ENCODE assay signal across 10 cellular contexts in genomic region chr1:41672641-41673313, GRCh38.
DNase-seq lines count a peak whose midpoint lies in the region; TF ChIP-seq lines count a peak whose summit lies in the region.
"Had no signal": no experiment of that assay in that cellular context is flagged by ENCODE, and none has a peak within 500 bp of the region (broad histone marks: within the 10 kb centered on the region; RNA-seq: fewer than 3 reads in every experiment).

No MANE protein-coding gene starts in this region.

- H3K4me1 Mint-ChIP-seq in activated CD4-positive, alpha-beta T cell treated with anti-CD3 and anti-CD28 coated beads, Interleukin-2, amount 10 ng/mL, durations not matched to agents 24 days and 14 days = peaks cover 90% of the 10 kb centered on the region
- peaks cover 98% of the 10 kb centered on the region for H3K4me1 Mint-ChIP-seq in dendritic cell treated with granulocyte-macrophage colony-stimulating factor and Interleukin-4, amounts not matched to agents 40 ng/mL and 50 ng/mL, for 4 days (ENCODE audit: low read depth)

- H3K9me3 ChIP-seq in smooth muscle cell (replicated peaks; ENCODE audit: low read depth) = no peaks in the 10 kb centered on the region
- H3K9me3 ChIP-seq: neutrophil had no signal

- peak overlapping the region; percentile 32 for H3K9ac ChIP-seq in smooth muscle cell (ENCODE audit: low read depth)

- H3K27ac Mint-ChIP-seq in activated CD4-positive, alpha-beta T cell treated with anti-CD3 and anti-CD28 coated beads, Interleukin-2, amount 10 ng/mL, durations not matched to agents 24 days and 14 days = peak overlapping the region; percentile 80
- H3K27ac Mint-ChIP-seq in dendritic cell treated with granulocyte-macrophage colony-stimulating factor and Interleukin-4, amounts not matched to agents 40 ng/mL and 50 ng/mL, for 4 days = peak overlapping the region; percentile 74

- peaks cover 4% of the 10 kb centered on the region for H3K36me3 Mint-ChIP-seq in activated CD4-positive, alpha-beta T cell treated with anti-CD3 and anti-CD28 coated beads, Interleukin-2, amount 10 ng/mL, durations not matched to agents 24 days and 14 days (ENCODE audit: low read depth)
- H3K36me3 Mint-ChIP-seq in dendritic cell treated with granulocyte-macrophage colony-stimulating factor and Interleukin-4, amounts not matched to agents 40 ng/mL and 50 ng/mL, for 4 days (ENCODE audit: low read depth) = no peaks in the 10 kb centered on the region

- H3F3A ChIP-seq in smooth muscle cell (ENCODE audit: low read depth) = no peaks in the 10 kb centered on the region

- H3K27ac ChIP-seq in RWPE1 = peak overlapping the region; percentile 67
- peak overlapping the region; percentile 48 for H3K27ac ChIP-seq in smooth muscle cell (ENCODE audit: low read depth)
- H3K27ac ChIP-seq: neutrophil had no signal

- 34% methylated on average over 9 of the region's 9 CpGs for WGBS in smooth muscle cell (ENCODE audit: low lambda C conversion rate)

- no peaks in the 10 kb centered on the region for H3K79me2 ChIP-seq in smooth muscle cell (ENCODE audit: low read depth)

- POLR2A ChIA-PET in RWPE1 (lab: Yijun Ruan, JAX; ENCODE audit: low non-redundant PET) = no interaction called here

- intact Hi-C loops in activated CD4-positive, alpha-beta T cell treated with anti-CD3 and anti-CD28 coated beads, Interleukin-2, amount 10 ng/mL, durations not matched to agents 24 days and 14 days (cut with micrococcal nuclease) = loop anchor here (5.0 kb wide), 2 partner anchors 55 to 120 kb away; no protein-coding TSS in a partner anchor
- intact Hi-C loops in dendritic cell treated with granulocyte-macrophage colony-stimulating factor and Interleukin-4, amounts not matched to agents 40 ng/mL and 50 ng/mL, for 4 days (cut with micrococcal nuclease) = no loop called here

- no peaks in the 10 kb centered on the region for H3K9me3 Mint-ChIP-seq in activated CD4-positive, alpha-beta T cell treated with anti-CD3 and anti-CD28 coated beads, Interleukin-2, amount 10 ng/mL, durations not matched to agents 24 days and 14 days
- no peaks in the 10 kb centered on the region for H3K9me3 Mint-ChIP-seq in dendritic cell treated with granulocyte-macrophage colony-stimulating factor and Interleukin-4, amounts not matched to agents 40 ng/mL and 50 ng/mL, for 4 days

- H4K20me1 ChIP-seq in smooth muscle cell (ENCODE audit: low read depth) = no peaks in the 10 kb centered on the region

- no peak overlapping the region for H2AFZ ChIP-seq in smooth muscle cell (ENCODE audit: low read depth)

- no peak for DNase-seq in activated CD4-positive, alpha-beta T cell treated with anti-CD3 and anti-CD28 coated beads, Interleukin-2, amount 10 ng/mL, durations not matched to agents 24 days and 14 days
- DNase-seq in activated CD4-positive, alpha-beta T cell treated with anti-CD3 and anti-CD28 coated beads for 1 hour = no peak
- no peak for DNase-seq in RWPE1 (ENCODE audit: low spot score)
- DNase-seq in smooth muscle cell (lab: John Stamatoyannopoulos, UW; ENCODE audit: unreplicated experiment) = no peak
- no peak for DNase-seq in activated gamma-delta T cell (lab: John Stamatoyannopoulos, UW)
- no peak for DNase-seq in stimulated activated naive CD4-positive, alpha-beta T cell treated with Interleukin-2 at 50 U/mL for 16 hours (lab: John Stamatoyannopoulos, UW)
- no peak for DNase-seq in DMS153 treated with DMSO at 0.1 percent for 48 hours (lab: John Stamatoyannopoulos, UW; ENCODE audit: unreplicated experiment)
- DNase-seq: SIG-M5 had no signal

- CTCF ChIA-PET in RWPE1 (lab: Yijun Ruan, JAX) = interaction anchor here (0.6 kb wide), 1 partner anchor 362 kb away, joined by 3 read pairs; no protein-coding TSS in a partner anchor

- no peak for TF ChIP-seq CTCF in RWPE1 (conservative IDR thresholded peaks at IDR 0.05; ENCODE audit: low read depth)
- TF ChIP-seq CTCF in smooth muscle cell (IDR thresholded peaks at IDR 0.05; ENCODE audit: borderline replicate concordance, insufficient read depth, poor library complexity, severe bottlenecking) = no peak

- H3K4me3 ChIP-seq in smooth muscle cell = no peak overlapping the region

- H3K36me3 ChIP-seq in smooth muscle cell (ENCODE audit: low read depth) = no peaks in the 10 kb centered on the region
- H3K36me3 ChIP-seq: neutrophil had no signal

- no peaks in the 10 kb centered on the region for H3K27me3 ChIP-seq in smooth muscle cell (ENCODE audit: low read depth)
- H3K27me3 ChIP-seq: neutrophil had no signal

- peak overlapping the region; percentile 68 for H3K4me2 ChIP-seq in smooth muscle cell

- peaks cover 22% of the 10 kb centered on the region for H3K4me1 ChIP-seq in smooth muscle cell (ENCODE audit: low read depth)

- no peaks in the 10 kb centered on the region for H3K27me3 Mint-ChIP-seq in activated CD4-positive, alpha-beta T cell treated with anti-CD3 and anti-CD28 coated beads, Interleukin-2, amount 10 ng/mL, durations not matched to agents 24 days and 14 days
- peaks cover 25% of the 10 kb centered on the region for H3K27me3 Mint-ChIP-seq in dendritic cell treated with granulocyte-macrophage colony-stimulating factor and Interleukin-4, amounts not matched to agents 40 ng/mL and 50 ng/mL, for 4 days

- H3K4me3 Mint-ChIP-seq in activated CD4-positive, alpha-beta T cell treated with anti-CD3 and anti-CD28 coated beads, Interleukin-2, amount 10 ng/mL, durations not matched to agents 24 days and 14 days = peak overlapping the region; percentile 67
- H3K4me3 Mint-ChIP-seq in dendritic cell treated with granulocyte-macrophage colony-stimulating factor and Interleukin-4, amounts not matched to agents 40 ng/mL and 50 ng/mL, for 4 days = peak overlapping the region; percentile 10
